Comparison of ENCODE assay signal across 9 cellular contexts in genomic region chr3:143974877-143975238, GRCh38. TPM values are rescaled to one million over a fixed set of nuclear protein-coding genes. Genes with fewer than 3 reads are reported as not detected.
A peak's percentile ranks its signal among the peaks of the same experiment; 100 is the strongest.
DNase-seq lines count a peak whose midpoint lies in the region; ATAC-seq and TF ChIP-seq lines count a peak whose summit lies in the region.
"Had no signal": no experiment of that assay in that cellular context is flagged by ENCODE, and none has a peak within 500 bp of the region (broad histone marks: within the 10 kb centered on the region; RNA-seq: fewer than 3 reads in every experiment).

No MANE protein-coding gene starts in this region.

- no peak for DNase-seq in activated T-cell treated with anti-CD3 and anti-CD28 coated beads, Interleukin-2, amount 50 U/mL, for 4 hours
- DNase-seq in activated T-cell treated with anti-CD3 and anti-CD28 coated beads, Interleukin-2, amount 50 U/mL, for 1 hour = no peak
- no peak for DNase-seq in activated naive CD8-positive, alpha-beta T cell treated with anti-CD3 and anti-CD28 coated beads, Interleukin-2, amount 50 U/mL, for 24 hours
- DNase-seq in iris pigment epithelial cell (ENCODE audit: low read depth) (peak; percentile 40), testis (no peak), HK-2 (ENCODE audit: unreplicated experiment) (no peak), NCI-H748 treated with DMSO at 0.1 percent for 48 hours (lab: John Stamatoyannopoulos, UW) (no peak)

- peak overlapping the region in 1 of 2 donors; percentile 96 for H3K27ac ChIP-seq in testis
- H3K27ac ChIP-seq: C4-2B had no signal

- no peaks in the 10 kb centered on the region for H3K36me3 Mint-ChIP-seq in activated T-cell treated with anti-CD3 and anti-CD28 coated beads, Interleukin-2, amount 50 U/mL, for 4 hours (ENCODE audit: insufficient read depth)
- H3K36me3 Mint-ChIP-seq in activated naive CD8-positive, alpha-beta T cell treated with anti-CD3 and anti-CD28 coated beads, Interleukin-2, amount 50 U/mL, for 24 hours (ENCODE audit: low read depth) = peaks cover 2% of the 10 kb centered on the region

- no peaks in the 10 kb centered on the region for H3K9me3 ChIP-seq in testis

- H3K4me3 Mint-ChIP-seq in activated T-cell treated with anti-CD3 and anti-CD28 coated beads, Interleukin-2, amount 50 U/mL, for 4 hours = peak overlapping the region; percentile 92
- H3K4me3 Mint-ChIP-seq in activated naive CD8-positive, alpha-beta T cell treated with anti-CD3 and anti-CD28 coated beads, Interleukin-2, amount 50 U/mL, for 24 hours = peak overlapping the region; percentile 97

- H3K4me1 Mint-ChIP-seq in activated T-cell treated with anti-CD3 and anti-CD28 coated beads, Interleukin-2, amount 50 U/mL, for 4 hours (ENCODE audit: low read depth) = peaks cover 44% of the 10 kb centered on the region
- H3K4me1 Mint-ChIP-seq in activated naive CD8-positive, alpha-beta T cell treated with anti-CD3 and anti-CD28 coated beads, Interleukin-2, amount 50 U/mL, for 24 hours = peaks cover 55% of the 10 kb centered on the region

- no peaks in the 10 kb centered on the region for H3K27me3 ChIP-seq in testis

- H3K4me1 ChIP-seq in testis = peaks cover 10% of the 10 kb centered on the region

- no peak for TF ChIP-seq POLR2A in testis (IDR thresholded peaks at IDR 0.05)

- 15 to 27% methylated on average over 2 of the region's 2 CpGs for WGBS in testis, 2 donors

- no peaks in the 10 kb centered on the region for H3K9me3 Mint-ChIP-seq in activated T-cell treated with anti-CD3 and anti-CD28 coated beads, Interleukin-2, amount 50 U/mL, for 4 hours
- H3K9me3 Mint-ChIP-seq in activated naive CD8-positive, alpha-beta T cell treated with anti-CD3 and anti-CD28 coated beads, Interleukin-2, amount 50 U/mL, for 24 hours = no peaks in the 10 kb centered on the region

- no peaks in the 10 kb centered on the region for H3K36me3 ChIP-seq in testis (ENCODE audit: low read depth, missing control alignments)

- peak overlapping the region; percentile 5 to 82 for H3K4me3 ChIP-seq in testis

- H3K27ac Mint-ChIP-seq in activated naive CD8-positive, alpha-beta T cell treated with anti-CD3 and anti-CD28 coated beads, Interleukin-2, amount 50 U/mL, for 24 hours = peak overlapping the region; percentile 22

- no peaks in the 10 kb centered on the region for H3K27me3 Mint-ChIP-seq in activated T-cell treated with anti-CD3 and anti-CD28 coated beads, Interleukin-2, amount 50 U/mL, for 4 hours (ENCODE audit: low read depth)
- H3K27me3 Mint-ChIP-seq in activated naive CD8-positive, alpha-beta T cell treated with anti-CD3 and anti-CD28 coated beads, Interleukin-2, amount 50 U/mL, for 24 hours = no peaks in the 10 kb centered on the region

- intact Hi-C loops in testis (cut with DNase I; ENCODE audit: low total_unique reads) = no loop called here

- no peak for ATAC-seq in activated T-cell treated with anti-CD3 and anti-CD28 coated beads, Interleukin-2, amount 50 U/mL, for 4 hours
- ATAC-seq in activated naive CD8-positive, alpha-beta T cell treated with anti-CD3 and anti-CD28 coated beads, Interleukin-2, amount 50 U/mL, for 24 hours = no peak
- no peak for ATAC-seq in HG03457 (IDR thresholded peaks at IDR 0.05; ENCODE audit: unreplicated experiment)

- TF ChIP-seq CTCF in testis (IDR thresholded peaks at IDR 0.05) = no peak

RNA-seq across cellular contexts. Expression of gene DIPK2A, which starts 3.2 kb away (rescaled TPM):
- total RNA-seq in activated T-cell treated with anti-CD3 and anti-CD28 coated beads, Interleukin-2, amount 50 U/mL, for 4 hours = 1 to 10 TPM; 7.3 to 8.5 (median 8.0) TPM
- total RNA-seq in testis = 10 to 100 TPM; 71.3 to 85.0 TPM
- 12.4 TPM for polyA plus RNA-seq in testis (ENCODE audit: insufficient read depth, low read depth, low replicate concordance)

Comparison
In these comparisons a context has a peak if more than half of its experiments do, and no peak if none do; other contexts are left out.
1. RNA of gene DIPK2A, which starts 3.2 kb away (total RNA-seq): 71.3 to 85.0 TPM in testis; 7.3 to 8.5 TPM in activated T-cell treated with anti-CD3 and anti-CD28 coated beads, Interleukin-2, amount 50 U/mL, for 4 hours; every median in the first group is over 4 times any median in the second.